Comparison of ENCODE assay signal across 8 cellular contexts in genomic region chrX:141176586-141177451, GRCh38. TPM values are rescaled to one million over a fixed set of nuclear protein-coding genes. Genes with fewer than 3 reads are reported as not detected.
DNase-seq lines count a peak whose midpoint lies in the region; ATAC-seq lines count a peak whose summit lies in the region.

LDOC1 (minus strand) TSS chrX:141177129; CDS start chrX:141177021, 108 bp downstream.

- H3K4me1 ChIP-seq in mesodermal cell (ENCODE audit: control insufficient read depth, insufficient read depth, low read length, poor library complexity, severe bottlenecking): no peaks in the 10 kb centered on the region

- in situ Hi-C loops in endometrial microvascular endothelial cells (cut with HindIII; ENCODE audit: inconsistent ontology term, low pct_unique_long_range_greater_than_20kb, low sequenced_read_pairs): no loop called here

- peak within 1 kb of the TSS; percentile 52 for H3K4me3 ChIP-seq in mesodermal cell (ENCODE audit: extremely low read depth, insufficient read depth, low read length, poor library complexity, severe bottlenecking)

- WGBS in mesodermal cell (ENCODE audit: insufficient coverage in 2 of 2), 2 experiments: 0% methylated on average over 11 to 15 of the region's 83 CpGs

- no peak within 1 kb of the TSS for H3K27ac ChIP-seq in mesodermal cell (ENCODE audit: low read depth, low read length, severe bottlenecking)

- DNase-seq in ELR (ENCODE audit: low read depth) (peak; percentile 90), NCI-H345 treated with DMSO at 0.1 percent for 48 hours (lab: John Stamatoyannopoulos, UW; ENCODE audit: unreplicated experiment) (peak; percentile 64), activated T-cell treated with anti-CD3 and anti-CD28 coated beads for 24 hours (ENCODE audit: low read depth) (peak; percentile 65), NOMO-1 treated with DMSO at 0.1 percent for 48 hours (lab: John Stamatoyannopoulos, UW; ENCODE audit: unreplicated experiment) (no peak)
- DNase-seq in stimulated activated CD8-positive, alpha-beta memory T cell treated with anti-CD3 and anti-CD28 coated beads, Interleukin-12 subunit alpha, Interleukin-12 subunit beta, amount 100 ng/mL, for 1 hour (ENCODE audit: low read depth): peak; percentile 45

- ATAC-seq in HG03469 (IDR thresholded peaks at IDR 0.05; ENCODE audit: unreplicated experiment): no peak

- no peaks in the 10 kb centered on the region for H3K9me3 ChIP-seq in mesodermal cell (ENCODE audit: control insufficient read depth, low read length)

- H3K36me3 ChIP-seq in mesodermal cell (ENCODE audit: control insufficient read depth, insufficient read depth, low read length): no peaks in the 10 kb centered on the region

RNA-seq across cellular contexts. Expression of gene LDOC1, which starts in this region (rescaled TPM):
- total RNA-seq in endometrial microvascular endothelial cells (ENCODE audit: inconsistent ontology term): 12.2 TPM
- polyA plus RNA-seq in mesodermal cell (2013, experiment 1 of 2): 47.8 TPM
- 45.3 TPM for polyA plus RNA-seq in mesodermal cell (2013, experiment 2 of 2)
